23 cellular contexts compared by ENCODE assay signal in genomic region chr16:58057126-58057525, GRCh38.
"Had no signal": no experiment of that assay in that cellular context is flagged by ENCODE, and none has a peak within 500 bp of the region (broad histone marks: within the 10 kb centered on the region; RNA-seq: fewer than 3 reads in every experiment).

No MANE protein-coding gene starts in this region.

- H3K27ac Mint-ChIP-seq: effector memory CD8-positive, alpha-beta T cell; naive thymus-derived CD8-positive, alpha-beta T cell; neural progenitor cell; stimulated activated effector memory CD8-positive, alpha-beta T cell treated with anti-CD3 and anti-CD28 coated beads, Interleukin-12 subunit alpha, Interleukin-12 subunit beta, amount 100 ng/mL, for 72 hours had no signal

- H3K4me3 Mint-ChIP-seq: effector memory CD8-positive, alpha-beta T cell; naive thymus-derived CD8-positive, alpha-beta T cell; neural progenitor cell; stimulated activated effector memory CD8-positive, alpha-beta T cell treated with anti-CD3 and anti-CD28 coated beads, Interleukin-12 subunit alpha, Interleukin-12 subunit beta, amount 100 ng/mL, for 72 hours had no signal

- H3K36me3 Mint-ChIP-seq: naive thymus-derived CD8-positive, alpha-beta T cell; neural progenitor cell had no signal

- ATAC-seq: effector memory CD8-positive, alpha-beta T cell; left lung; naive thymus-derived CD8-positive, alpha-beta T cell; stimulated activated effector memory CD8-positive, alpha-beta T cell treated with anti-CD3 and anti-CD28 coated beads, Interleukin-12 subunit alpha, Interleukin-12 subunit beta, amount 100 ng/mL, for 72 hours had no signal

- H3K4me1 Mint-ChIP-seq: naive thymus-derived CD8-positive, alpha-beta T cell; stimulated activated effector memory CD8-positive, alpha-beta T cell treated with anti-CD3 and anti-CD28 coated beads, Interleukin-12 subunit alpha, Interleukin-12 subunit beta, amount 100 ng/mL, for 72 hours had no signal

- H3K4me3 ChIP-seq: left lung, neural progenitor cell, prostate gland, right atrium auricular region, sigmoid colon, stomach, testis, tibial nerve, upper lobe of left lung had no signal

- FAIRE-seq: frontal cortex, urothelium cell line had no signal

- H3K9me3 Mint-ChIP-seq: effector memory CD8-positive, alpha-beta T cell; naive thymus-derived CD8-positive, alpha-beta T cell; neural progenitor cell; stimulated activated effector memory CD8-positive, alpha-beta T cell treated with anti-CD3 and anti-CD28 coated beads, Interleukin-12 subunit alpha, Interleukin-12 subunit beta, amount 100 ng/mL, for 72 hours had no signal

- H3K27me3 ChIP-seq: left lung, neural progenitor cell, right atrium auricular region, sigmoid colon, testis, tibial nerve, upper lobe of left lung had no signal

- DNase-seq: cerebellar nuclear complex; cortex of kidney; effector memory CD8-positive, alpha-beta T cell; left cardiac atrium; left lung; mesendoderm; midbrain; naive thymus-derived CD8-positive, alpha-beta T cell; sigmoid colon; stimulated activated CD4-positive, alpha-beta T cell treated with anti-CD3 and anti-CD28 coated beads, Interleukin-2, amount 100 ng/mL, for 24 hours; stimulated activated CD4-positive, alpha-beta T cell treated with anti-CD3 and anti-CD28 coated beads, Interleukin-4, amount 100 ng/mL, for 24 hours; stimulated activated naive CD4-positive, alpha-beta T cell treated with Interleukin-2 at 50 U/mL for 16 hours; stomach; testis; upper lobe of left lung had no signal

- H3K4me1 ChIP-seq: left lung, neural progenitor cell, parathyroid adenoma, prostate gland, right atrium auricular region, sigmoid colon, stomach, tibial nerve, upper lobe of left lung had no signal

- H3K9me3 ChIP-seq: left lung, prostate gland, right atrium auricular region, sigmoid colon, stomach, testis, tibial nerve, upper lobe of left lung had no signal

- H3K27ac ChIP-seq: left lung, neural progenitor cell, parathyroid adenoma, prostate gland, right atrium auricular region, sigmoid colon, stomach, testis, tibial nerve, upper lobe of left lung had no signal

- H3K9ac ChIP-seq: neural progenitor cell, parathyroid adenoma had no signal

- H3K36me3 ChIP-seq: left lung, neural progenitor cell, prostate gland, right atrium auricular region, sigmoid colon, stomach, tibial nerve, upper lobe of left lung had no signal
